Comparison of ENCODE assay signal across 9 cellular contexts in genomic region chr12:66170606-66171005, GRCh38. TPM values are rescaled to one million over a fixed set of nuclear protein-coding genes. Genes with fewer than 3 reads are reported as not detected.
DNase-seq lines count a peak whose midpoint lies in the region; ATAC-seq, FAIRE-seq and TF ChIP-seq lines count a peak whose summit lies in the region.
"Had no signal": no experiment of that assay in that cellular context is flagged by ENCODE, and none has a peak within 500 bp of the region (broad histone marks: within the 10 kb centered on the region; RNA-seq: fewer than 3 reads in every experiment).

No MANE protein-coding gene starts in this region.

- H3K9me3 ChIP-seq in BLaER1 treated with 17β-estradiol and CSF1 and Interleukin-3, amounts not matched to agents 10 nM and 100 nM (replicated peaks in 1 of 11): peaks cover 31 to 75% (median 52%) of the 10 kb centered on the region in 11 experiments
- H3K9me3 ChIP-seq in Karpas-422 (ENCODE audit: low read length) (0 out of 2 replicates have a peak, but pooled peaks cover 3% of the 10 kb centered on the region), mammary epithelial cell (replicated peaks; ENCODE audit: insufficient read depth, low read length) (no peaks in the 10 kb centered on the region)

- dilution Hi-C loops in mammary epithelial cell (cut with HindIII; ENCODE audit: low sequenced_read_pairs): no loop called here

- H3K27ac Mint-ChIP-seq in nephron: peak overlapping the region in 2 of 3 experiments; percentile 8 to 56

- TF ChIP-seq CTCF in mammary epithelial cell (conservative IDR thresholded peaks at IDR 0.05 in 1 of 2, IDR thresholded peaks at IDR 0.05 in 1 of 2; ENCODE audit: extremely low read depth in 1 of 2, insufficient read depth in 1 of 2, low read depth in 1 of 2, low read length in 2 of 2) (no peak), nephron (IDR thresholded peaks at IDR 0.05; ENCODE audit: unreplicated experiment in 3 of 3) (no peak), D721Med (IDR thresholded peaks at IDR 0.05; ENCODE audit: insufficient read depth, missing control alignments) (no peak)

- peak overlapping the region; percentile 57 to 78 (median 64) for H3K4me3 ChIP-seq in BLaER1 treated with 17β-estradiol and CSF1 and Interleukin-3, amounts not matched to agents 10 nM and 100 nM
- H3K4me3 ChIP-seq in Karpas-422 (ENCODE audit: low read length): peak overlapping the region; percentile 79
- H3K4me3 ChIP-seq in mammary epithelial cell (replicated peaks in 1 of 3; ENCODE audit: insufficient read depth in 1 of 3, low read depth in 2 of 3, low read length in 3 of 3): no peak overlapping the region

- no peaks in the 10 kb centered on the region for H3K27me3 ChIP-seq in BLaER1 treated with 17β-estradiol and CSF1 and Interleukin-3, amounts not matched to agents 10 nM and 100 nM
- H3K27me3 ChIP-seq in Karpas-422 (ENCODE audit: low read length): no peaks in the 10 kb centered on the region
- H3K27me3 ChIP-seq in mammary epithelial cell (ENCODE audit: insufficient read depth, low read length): no peaks in the 10 kb centered on the region

- no peaks in the 10 kb centered on the region for H3K27me3 Mint-ChIP-seq in nephron (ENCODE audit: low read depth)

- in situ Hi-C loops in mammary epithelial cell (cut with MboI; ENCODE audit: low sequenced_read_pairs in 2 of 2): no loop called here

- H3K9me3 Mint-ChIP-seq in nephron: peaks cover 26% of the 10 kb centered on the region

- intact Hi-C loops in mammary epithelial cell (cut with micrococcal nuclease): no loop called here

- H3K79me2 ChIP-seq in Karpas-422 (ENCODE audit: low read length): peaks cover 32% of the 10 kb centered on the region
- H3K79me2 ChIP-seq in mammary epithelial cell (ENCODE audit: insufficient read depth, low read length): peaks cover 34% of the 10 kb centered on the region

- peak overlapping the region; percentile 70 to 91 (median 79) for H3K4me2 ChIP-seq in BLaER1 treated with 17β-estradiol and CSF1 and Interleukin-3, amounts not matched to agents 10 nM and 100 nM
- H3K4me2 ChIP-seq in Karpas-422 (ENCODE audit: low read depth, low read length, poor library complexity, severe bottlenecking) (peak overlapping the region; percentile 80), mammary epithelial cell (ENCODE audit: insufficient read depth, low read depth, low read length) (no peak overlapping the region)

- H3K9ac ChIP-seq in BLaER1 treated with 17β-estradiol and CSF1 and Interleukin-3, amounts not matched to agents 10 nM and 100 nM: peak overlapping the region; percentile 92 to 99 (median 96); a peak in 20 of 22 replicates
- H3K9ac ChIP-seq in Karpas-422 (ENCODE audit: low read length) (no peak overlapping the region), mammary epithelial cell (ENCODE audit: insufficient read depth, low read length) (no peak overlapping the region)

- H3K36me3 Mint-ChIP-seq in nephron (ENCODE audit: low read depth): peaks cover 18% of the 10 kb centered on the region

- no peaks in the 10 kb centered on the region for H4K20me1 ChIP-seq in BLaER1 treated with 17β-estradiol and CSF1 and Interleukin-3, amounts not matched to agents 10 nM and 100 nM
- no peaks in the 10 kb centered on the region for H4K20me1 ChIP-seq in Karpas-422 (ENCODE audit: insufficient read depth, low read depth, low read length)
- no peaks in the 10 kb centered on the region for H4K20me1 ChIP-seq in mammary epithelial cell (ENCODE audit: insufficient read depth, low read length)

- H3K4me1 Mint-ChIP-seq in nephron: peaks cover 6% of the 10 kb centered on the region

- ATAC-seq in GM19023 (IDR thresholded peaks at IDR 0.05; ENCODE audit: unreplicated experiment): no peak

- peaks cover 16 to 30% (median 23%) of the 10 kb centered on the region in 11 experiments for H3K36me3 ChIP-seq in BLaER1 treated with 17β-estradiol and CSF1 and Interleukin-3, amounts not matched to agents 10 nM and 100 nM
- H3K36me3 ChIP-seq in Karpas-422 (ENCODE audit: insufficient read depth, low read length): peaks cover 17% of the 10 kb centered on the region
- H3K36me3 ChIP-seq in mammary epithelial cell (ENCODE audit: insufficient read depth, low read length): no peaks in the 10 kb centered on the region

- no peak for FAIRE-seq in D721Med (lab: Jason Lieb, UNC)
- FAIRE-seq: GM12878 had no signal

- BruUV-seq in mammary epithelial cell (replicated peaks; lab: Mats Ljungman, UMichigan): no TSS peak

- no peaks in the 10 kb centered on the region for H3K9me2 ChIP-seq in Karpas-422 (replicated peaks; ENCODE audit: insufficient read depth, low read length)

- peak overlapping the region; percentile 74 to 91 (median 76) for H3K4me3 Mint-ChIP-seq in nephron

- peaks cover 15 to 53% (median 22%) of the 10 kb centered on the region in 10 experiments for H3K4me1 ChIP-seq in BLaER1 treated with 17β-estradiol and CSF1 and Interleukin-3, amounts not matched to agents 10 nM and 100 nM
- H3K4me1 ChIP-seq in Karpas-422 (ENCODE audit: low read length): peaks cover 15% of the 10 kb centered on the region
- peaks cover 3% of the 10 kb centered on the region for H3K4me1 ChIP-seq in mammary epithelial cell (ENCODE audit: insufficient read depth, low read length)

- DNase-seq in Karpas-422 (no peak), mammary epithelial cell (no peak), D721Med (ENCODE audit: insufficient read length, low spot score) (no peak), DMS79 (lab: John Stamatoyannopoulos, UW) (no peak)
- no peak for DNase-seq in activated effector memory CD4-positive, alpha-beta T cell treated with anti-CD3 and anti-CD28 coated beads, Interleukin-2, amount 50 U/mL, for 16 hours

- no peak overlapping the region for H2AFZ ChIP-seq in Karpas-422 (ENCODE audit: low read length)
- H2AFZ ChIP-seq in mammary epithelial cell (ENCODE audit: low read depth, low read length): peak overlapping the region; percentile 24

- CTCF ChIA-PET in mammary epithelial cell (lab: Charles Lee; ENCODE audit: low non-redundant PET): no interaction called here

- WGBS in mammary epithelial cell (ENCODE audit: low coverage, missing lambda C conversion rate): 84% methylated on average over 3 of the region's 3 CpGs

- peak overlapping the region; percentile 96 to 100 (median 99) for H3K27ac ChIP-seq in BLaER1 treated with 17β-estradiol and CSF1 and Interleukin-3, amounts not matched to agents 10 nM and 100 nM
- H3K27ac ChIP-seq in Karpas-422 (ENCODE audit: low read length) (no peak overlapping the region), mammary epithelial cell (ENCODE audit: insufficient read depth, low read depth, low read length) (no peak overlapping the region)

RNA-seq across cellular contexts. Expression of gene TMBIM4, which starts 0.8 kb away (rescaled TPM):
- total RNA-seq in Karpas-422 (2014; rRNA removed; shearing (Covaris generic); ENCODE audit: low replicate concordance): 36.1 and 151 TPM in 2 replicates
- total RNA-seq in mammary epithelial cell: 10 to 100 TPM; 57.7 to 76.2 TPM
- 67.6 TPM for polyA plus RNA-seq in mammary epithelial cell
- 12.6 TPM for polyA minus RNA-seq in mammary epithelial cell

RNA-seq across cellular contexts. Expression of gene IRAK3, which starts 18.4 kb away (rescaled TPM):
- not detected in 2 replicates for total RNA-seq in Karpas-422 (2014; rRNA removed; shearing (Covaris generic); ENCODE audit: low replicate concordance)
- under 1 TPM; 0.42 to 0.50 TPM for total RNA-seq in mammary epithelial cell
- polyA plus RNA-seq in mammary epithelial cell: 0.10 TPM
- polyA minus RNA-seq in mammary epithelial cell: not detected

RNA-seq across cellular contexts. Expression of gene LLPH, which starts 40.1 kb away (rescaled TPM):
- 5.6 and 15.3 TPM in 2 replicates for total RNA-seq in Karpas-422 (2014; rRNA removed; shearing (Covaris generic); ENCODE audit: low replicate concordance)
- total RNA-seq in mammary epithelial cell: 10 to 100 TPM in 1 of 2 donors, 1 to 10 TPM in 1; 3.0 to 35.0 TPM
- polyA plus RNA-seq in mammary epithelial cell: 10.6 TPM
- not detected for polyA minus RNA-seq in mammary epithelial cell

Comparison
In these comparisons a context has a peak if more than half of its experiments do, and no peak if none do; other contexts are left out.
1. H3K27ac ChIP-seq: peak in BLaER1 treated with 17β-estradiol and CSF1 and Interleukin-3, amounts not matched to agents 10 nM and 100 nM (11 of 11); none in Karpas-422 (single experiment) and mammary epithelial cell (single experiment).
2. H3K4me3 ChIP-seq: peak in BLaER1 treated with 17β-estradiol and CSF1 and Interleukin-3, amounts not matched to agents 10 nM and 100 nM (10 of 10) and Karpas-422 (single experiment); none in mammary epithelial cell (0 of 3).
3. H3K9ac ChIP-seq: peak in BLaER1 treated with 17β-estradiol and CSF1 and Interleukin-3, amounts not matched to agents 10 nM and 100 nM (11 of 11); none in Karpas-422 (single experiment) and mammary epithelial cell (single experiment).